8 cellular contexts compared by ENCODE assay signal in genomic region chr4:163554870-163555465, GRCh38.
A peak's percentile ranks its signal among the peaks of the same experiment; 100 is the strongest.
DNase-seq lines count a peak whose midpoint lies in the region; FAIRE-seq and TF ChIP-seq lines count a peak whose summit lies in the region.

No MANE protein-coding gene starts in this region.

- H3K27ac ChIP-seq in RWPE1 (no peak overlapping the region), thyroid gland (no peak overlapping the region)

- H3K27me3 ChIP-seq in thyroid gland, result no peaks in the 10 kb centered on the region

- TF ChIP-seq POLR2A in thyroid gland (IDR thresholded peaks at IDR 0.05), result no peak

- FAIRE-seq in A204.1 (lab: Jason Lieb, UNC) (peak; percentile 95), GM18507 (lab: Jason Lieb, UNC) (peak; percentile 24)

- H3K36me3 Mint-ChIP-seq in activated T-cell treated with anti-CD3 and anti-CD28 coated beads, Interleukin-2, amount 50 U/mL, for 24 hours (ENCODE audit: low read depth), result no peaks in the 10 kb centered on the region

- H3K27me3 Mint-ChIP-seq in activated T-cell treated with anti-CD3 and anti-CD28 coated beads, Interleukin-2, amount 50 U/mL, for 24 hours, result no peaks in the 10 kb centered on the region

- POLR2A ChIA-PET in RWPE1 (lab: Yijun Ruan, JAX; ENCODE audit: low non-redundant PET), result no interaction called here

- CTCF ChIA-PET in RWPE1 (lab: Yijun Ruan, JAX), result interaction anchor here (0.6 to 1.4 kb wide), 5 partner anchors 194 to 1198 kb away, joined by 3 to 5 read pairs (median 4); no protein-coding TSS in a partner anchor

- H3K4me3 ChIP-seq in thyroid gland (replicated peaks in 1 of 3), result no peak overlapping the region

- peaks cover 33% of the 10 kb centered on the region for H3K4me1 Mint-ChIP-seq in activated T-cell treated with anti-CD3 and anti-CD28 coated beads, Interleukin-2, amount 50 U/mL, for 24 hours (ENCODE audit: low read depth)

- 30 to 39% methylated on average over 3 of the region's 3 CpGs for WGBS in thyroid gland, 2 donors

- peak; percentile 81 for TF ChIP-seq CTCF in RWPE1 (conservative IDR thresholded peaks at IDR 0.05; ENCODE audit: low read depth)
- peak in 5 of 6 experiments; percentile 7 to 71 (median 50) for TF ChIP-seq CTCF in thyroid gland (IDR thresholded peaks at IDR 0.05)

- DNase-seq in GM18507 (ENCODE audit: extremely low spot score, insufficient read length, low read depth) (no peak), RWPE1 (ENCODE audit: low spot score) (peak; percentile 30), fibroblast of peridontal ligament (ENCODE audit: extremely low read depth) (peak; percentile 57), thyroid gland (no peak)
- no peak for DNase-seq in activated T-cell treated with anti-CD3 and anti-CD28 coated beads, Interleukin-2, amount 50 U/mL, for 24 hours
- no peak for DNase-seq in activated CD4-positive, alpha-beta T cell treated with anti-CD3 and anti-CD28 coated beads, Interleukin-2, amount 50 U/mL, for 4 hours
- no peak for DNase-seq in stimulated activated CD4-positive, alpha-beta T cell treated with anti-CD3 and anti-CD28 coated beads, Interleukin-2, amount 100 ng/mL, for 24 hours

- no peaks in the 10 kb centered on the region for H3K36me3 ChIP-seq in thyroid gland

- intact Hi-C loops in thyroid gland (cut with DNase I), result loop anchor here (10.0 kb wide), 2 partner anchors 130 to 1180 kb away; no protein-coding TSS in a partner anchor

- H3K4me1 ChIP-seq in thyroid gland, result peaks cover 0 to 5% of the 10 kb centered on the region in 2 donors

- H3K9me3 ChIP-seq in thyroid gland, result no peaks in the 10 kb centered on the region

- peaks cover under 1% of the 10 kb centered on the region for H3K9me3 Mint-ChIP-seq in activated T-cell treated with anti-CD3 and anti-CD28 coated beads, Interleukin-2, amount 50 U/mL, for 24 hours

- no peak overlapping the region for H3K4me3 Mint-ChIP-seq in activated T-cell treated with anti-CD3 and anti-CD28 coated beads, Interleukin-2, amount 50 U/mL, for 24 hours

- no peak overlapping the region for H3K27ac Mint-ChIP-seq in activated T-cell treated with anti-CD3 and anti-CD28 coated beads, Interleukin-2, amount 50 U/mL, for 24 hours

Comparison
In these comparisons a context has a peak if more than half of its experiments do, and no peak if none do; other contexts are left out.
1. DNase-seq: peak in RWPE1 (single experiment) and fibroblast of peridontal ligament (single experiment); none in GM18507 (single experiment), thyroid gland (0 of 2), activated T-cell treated with anti-CD3 and anti-CD28 coated beads, Interleukin-2, amount 50 U/mL, for 24 hours (single experiment), activated CD4-positive, alpha-beta T cell treated with anti-CD3 and anti-CD28 coated beads, Interleukin-2, amount 50 U/mL, for 4 hours (0 of 2) and stimulated activated CD4-positive, alpha-beta T cell treated with anti-CD3 and anti-CD28 coated beads, Interleukin-2, amount 100 ng/mL, for 24 hours (0 of 2).